Comparison of ENCODE assay signal across 1 cellular context in genomic region chr5:73338201-73339126, GRCh38.
TF ChIP-seq lines count a peak whose summit lies in the region.

No MANE protein-coding gene starts in this region.

TF ChIP-seq in HEK293, 187 proteins besides CTCF, POLR2A, EP300 and RAD21 (continued from another document):
- TF ChIP-seq ZNF133 (tag by site-specific recombination; IDR thresholded peaks at IDR 0.05): no peak
- TF ChIP-seq ZNF677 (tag by site-specific recombination; IDR thresholded peaks at IDR 0.05): no peak
- TF ChIP-seq ZNF169 (tag by site-specific recombination; IDR thresholded peaks at IDR 0.05): no peak
